In the genomic region with DNA sequence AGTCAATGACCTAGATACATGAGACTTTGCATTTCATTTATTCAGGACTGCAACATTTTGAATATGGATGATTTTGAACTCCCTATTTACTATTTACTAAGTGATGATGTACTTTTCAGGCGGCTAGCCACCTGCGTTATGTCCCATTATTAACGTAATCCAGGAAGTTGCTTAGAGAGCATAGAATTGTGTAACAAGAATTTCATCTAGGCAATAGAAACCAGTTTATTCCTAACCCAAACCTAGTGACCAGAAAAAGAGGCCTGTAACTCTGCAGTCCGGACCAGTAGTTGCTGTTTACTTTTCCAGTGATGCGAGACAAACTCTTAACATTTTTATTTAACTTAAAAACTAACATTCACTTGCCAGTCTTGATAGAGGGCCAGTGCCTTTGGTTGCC, we compare ENCODE assay signal across 16 cellular contexts. TPM values are rescaled to one million over a fixed set of nuclear protein-coding genes. Genes with fewer than 3 reads are reported as not detected.
A peak's percentile ranks its signal among the peaks of the same experiment; 100 is the strongest.
DNase-seq lines count a peak whose midpoint lies in the region; ATAC-seq and TF ChIP-seq lines count a peak whose summit lies in the region.
"Had no signal": no experiment of that assay in that cellular context is flagged by ENCODE, and none has a peak within 500 bp of the region (broad histone marks: within the 10 kb centered on the region; RNA-seq: fewer than 3 reads in every experiment).

No MANE protein-coding gene starts in this region.

- no peak for ATAC-seq in activated CD8-positive, alpha-beta memory T cell treated with anti-CD3 and anti-CD28 coated beads, Interleukin-2, amount 10 ng/mL, durations not matched to agents 7 days and 5 days
- ATAC-seq in GM18870 (IDR thresholded peaks at IDR 0.05; ENCODE audit: unreplicated experiment), result no peak
- ATAC-seq: T-helper 17 cell had no signal

- H3K27me3 Mint-ChIP-seq in endodermal cell (ENCODE audit: insufficient read depth), result no peaks in the 10 kb centered on the region
- no peaks in the 10 kb centered on the region for H3K27me3 Mint-ChIP-seq in nephron progenitor cell (ENCODE audit: low read depth, poor library complexity)
- no peaks in the 10 kb centered on the region for H3K27me3 Mint-ChIP-seq in activated CD8-positive, alpha-beta memory T cell treated with anti-CD3 and anti-CD28 coated beads, Interleukin-2, amount 10 ng/mL, durations not matched to agents 7 days and 5 days
- H3K27me3 Mint-ChIP-seq: T-helper 17 cell had no signal

- 90 to 100% methylated on average over 2 to 5 of the region's 5 CpGs for WGBS in endodermal cell (ENCODE audit: insufficient coverage in 1 of 2, insufficient read length in 1 of 2), 2 experiments

- peak; percentile 77 for DNase-seq in DMS53 (lab: John Stamatoyannopoulos, UW)
- no peak for DNase-seq in LNCaP clone FGC (ENCODE audit: low read depth)
- no peak for DNase-seq in endodermal cell
- DNase-seq in nephron progenitor cell, result no peak
- no peak for DNase-seq in activated CD8-positive, alpha-beta memory T cell treated with anti-CD3 and anti-CD28 coated beads, Interleukin-2, amount 10 ng/mL, durations not matched to agents 7 days and 5 days
- DNase-seq in NCI-H446 (lab: John Stamatoyannopoulos, UW), result no peak
- DNase-seq: activated effector memory CD4-positive, alpha-beta T cell treated with Interleukin-2 at 50 U/mL for 16 hours; anterior cingulate cortex; lower lobe of right lung; NCI-H1694 treated with DMSO at 0.1 percent for 48 hours; NCI-H446 treated with DMSO at 0.1 percent for 48 hours; posterior cingulate gyrus; Right ventricle myocardium superior; T-helper 17 cell had no signal

- H3K4me3 Mint-ChIP-seq in endodermal cell (no peak overlapping the region), nephron progenitor cell (no peak overlapping the region)
- H3K4me3 Mint-ChIP-seq in activated CD8-positive, alpha-beta memory T cell treated with anti-CD3 and anti-CD28 coated beads, Interleukin-2, amount 10 ng/mL, durations not matched to agents 7 days and 5 days, result no peak overlapping the region
- H3K4me3 Mint-ChIP-seq: T-helper 17 cell had no signal

- no peak overlapping the region for H3K27ac ChIP-seq in endodermal cell (ENCODE audit: low read depth, low read length)
- H3K27ac ChIP-seq: lower lobe of right lung, tibial nerve had no signal

- CTCF ChIA-PET in activated CD8-positive, alpha-beta memory T cell treated with anti-CD3 and anti-CD28 coated beads, Interleukin-2, amount 10 ng/mL, durations not matched to agents 7 days and 5 days (lab: Charles Lee), result interaction anchor here (1.6 to 2.2 kb wide), 2 partner anchors 9 to 292 kb away, joined by 4 to 10 read pairs; no protein-coding TSS in a partner anchor

- no peaks in the 10 kb centered on the region for H3K9me3 ChIP-seq in endodermal cell (ENCODE audit: control insufficient read depth, low read length)
- H3K9me3 ChIP-seq: lower lobe of right lung, tibial nerve had no signal

- no peaks in the 10 kb centered on the region for H3K27me3 ChIP-seq in endodermal cell (ENCODE audit: control insufficient read depth, insufficient read depth, low read length, poor library complexity, severe bottlenecking)
- H3K27me3 ChIP-seq: tibial nerve had no signal

- peaks cover 85% of the 10 kb centered on the region for H3K36me3 ChIP-seq in endodermal cell (ENCODE audit: control insufficient read depth, insufficient read depth, low read length)

- no peaks in the 10 kb centered on the region for H3K9me3 Mint-ChIP-seq in endodermal cell
- H3K9me3 Mint-ChIP-seq in nephron progenitor cell, result peaks cover 12% of the 10 kb centered on the region
- no peaks in the 10 kb centered on the region for H3K9me3 Mint-ChIP-seq in activated CD8-positive, alpha-beta memory T cell treated with anti-CD3 and anti-CD28 coated beads, Interleukin-2, amount 10 ng/mL, durations not matched to agents 7 days and 5 days (ENCODE audit: low read depth)

- H3K4me1 Mint-ChIP-seq in endodermal cell (peaks cover 12% of the 10 kb centered on the region), nephron progenitor cell (peaks cover 19% of the 10 kb centered on the region)
- peaks cover 35% of the 10 kb centered on the region for H3K4me1 Mint-ChIP-seq in activated CD8-positive, alpha-beta memory T cell treated with anti-CD3 and anti-CD28 coated beads, Interleukin-2, amount 10 ng/mL, durations not matched to agents 7 days and 5 days

- H3K9ac ChIP-seq in endodermal cell (ENCODE audit: extremely low read depth, low read length, poor library complexity, severe bottlenecking), result peak overlapping the region; percentile 56

- peaks cover 74% of the 10 kb centered on the region for H3K36me3 Mint-ChIP-seq in endodermal cell (ENCODE audit: low read depth)
- H3K36me3 Mint-ChIP-seq in nephron progenitor cell (ENCODE audit: low read depth), result peaks cover 65% of the 10 kb centered on the region
- peaks cover 36% of the 10 kb centered on the region for H3K36me3 Mint-ChIP-seq in activated CD8-positive, alpha-beta memory T cell treated with anti-CD3 and anti-CD28 coated beads, Interleukin-2, amount 10 ng/mL, durations not matched to agents 7 days and 5 days

- TF ChIP-seq CTCF in LNCaP clone FGC (IDR thresholded peaks at IDR 0.05; ENCODE audit: control insufficient read depth, extremely low read depth, insufficient read depth), result no peak
- TF ChIP-seq CTCF in endodermal cell (conservative IDR thresholded peaks at IDR 0.05), result no peak
- TF ChIP-seq CTCF in nephron progenitor cell (IDR thresholded peaks at IDR 0.05), result no peak

- peaks cover 5% of the 10 kb centered on the region for H3K4me1 ChIP-seq in endodermal cell (ENCODE audit: control insufficient read depth, insufficient read depth, low read length)

- peak overlapping the region; percentile 2; the same call in 1 of the 2 replicates for H3K4me3 ChIP-seq in LNCaP clone FGC (ENCODE audit: low read depth, low read length)
- H3K4me3 ChIP-seq in endodermal cell (ENCODE audit: low read length), result peak overlapping the region; percentile 81
- H3K4me3 ChIP-seq: lower lobe of right lung, tibial nerve had no signal

- H3K27ac Mint-ChIP-seq in endodermal cell, result no peak overlapping the region
- peak overlapping the region; percentile 92 for H3K27ac Mint-ChIP-seq in nephron progenitor cell
- no peak overlapping the region for H3K27ac Mint-ChIP-seq in activated CD8-positive, alpha-beta memory T cell treated with anti-CD3 and anti-CD28 coated beads, Interleukin-2, amount 10 ng/mL, durations not matched to agents 7 days and 5 days

RNA-seq across cellular contexts. Expression of a gene that starts 12.3 kb away (rescaled TPM):
- 100 to 1,000 TPM; 334 to 453 TPM for total RNA-seq in endodermal cell
- 125 TPM for polyA plus RNA-seq in endodermal cell (2013, experiment 1 of 2)
- 149 TPM for polyA plus RNA-seq in endodermal cell (2013, experiment 2 of 2)
- total RNA-seq in activated CD8-positive, alpha-beta memory T cell treated with anti-CD3 and anti-CD28 coated beads, Interleukin-2, amount 10 ng/mL, durations not matched to agents 7 days and 5 days, result 10 to 100 TPM; 42.8 to 63.8 TPM

RNA-seq across cellular contexts. Expression of a gene that starts 51.7 kb away (rescaled TPM):
- 100 to 1,000 TPM; 177 to 179 TPM for total RNA-seq in endodermal cell
- polyA plus RNA-seq in endodermal cell (2013, experiment 1 of 2), result 161 TPM
- 165 TPM for polyA plus RNA-seq in endodermal cell (2013, experiment 2 of 2)
- 100 to 1,000 TPM; 166 to 213 TPM for total RNA-seq in activated CD8-positive, alpha-beta memory T cell treated with anti-CD3 and anti-CD28 coated beads, Interleukin-2, amount 10 ng/mL, durations not matched to agents 7 days and 5 days

Comparison
In these comparisons a context has a peak if more than half of its experiments do, and no peak if none do; other contexts are left out.
1. RNA of a gene that starts 12.3 kb away (total RNA-seq): 334 to 453 TPM in endodermal cell; 42.8 to 63.8 TPM in activated CD8-positive, alpha-beta memory T cell treated with anti-CD3 and anti-CD28 coated beads, Interleukin-2, amount 10 ng/mL, durations not matched to agents 7 days and 5 days; every median in the first group is over 4 times any median in the second.